16 cellular contexts compared by ENCODE assay signal in the genomic region with DNA sequence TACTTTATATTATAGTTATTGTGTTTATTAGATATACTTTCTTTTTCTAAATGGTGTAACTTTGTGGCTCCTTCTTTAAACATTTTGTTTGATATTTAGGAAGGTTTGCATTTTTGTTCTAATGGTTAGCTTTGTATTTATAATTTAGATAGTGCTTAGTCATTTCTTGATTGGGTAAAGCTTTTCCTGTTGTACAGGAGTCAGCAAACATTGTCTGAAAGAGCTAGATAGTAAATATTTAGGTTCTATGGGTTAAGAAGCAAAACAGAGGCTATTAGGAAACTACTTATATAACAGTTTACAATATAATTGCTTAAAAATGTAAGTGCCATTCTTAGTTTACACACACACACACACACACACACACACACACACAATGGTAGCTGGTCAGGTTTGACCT.
DNase-seq lines count a peak whose midpoint lies in the region; ATAC-seq, FAIRE-seq and TF ChIP-seq lines count a peak whose summit lies in the region.
"Had no signal": no experiment of that assay in that cellular context is flagged by ENCODE, and none has a peak within 500 bp of the region (broad histone marks: within the 10 kb centered on the region; RNA-seq: fewer than 3 reads in every experiment).

No MANE protein-coding gene starts in this region.

- H3K36me3 ChIP-seq in PC-3 (ENCODE audit: low read depth, low read length): no peaks in the 10 kb centered on the region
- H3K36me3 ChIP-seq in bronchial epithelial cell (ENCODE audit: control insufficient read depth, insufficient read depth, low read length): no peaks in the 10 kb centered on the region
- no peaks in the 10 kb centered on the region for H3K36me3 ChIP-seq in GM23248 (ENCODE audit: low read depth)

- H3K27me3 ChIP-seq in PC-3 (ENCODE audit: low read length) (no peaks in the 10 kb centered on the region), bronchial epithelial cell (ENCODE audit: control insufficient read depth, insufficient read depth, low read length) (no peaks in the 10 kb centered on the region), GM23248 (replicated peaks; ENCODE audit: insufficient read depth) (no peaks in the 10 kb centered on the region)

- H3K9me3 Mint-ChIP-seq in Calu3 (ENCODE audit: low read depth, unreplicated experiment): peaks cover 6% of the 10 kb centered on the region

- peaks cover 3% of the 10 kb centered on the region; the same call in 1 of the 2 replicates for H3K9me3 ChIP-seq in PC-3 (ENCODE audit: low read length)
- no peaks in the 10 kb centered on the region for H3K9me3 ChIP-seq in GM23248 (ENCODE audit: low read depth)

- H3K4me1 Mint-ChIP-seq in Calu3 (ENCODE audit: low read depth, unreplicated experiment): peaks cover 8% of the 10 kb centered on the region
- H3K4me1 Mint-ChIP-seq: CD4-positive, alpha-beta memory T cell had no signal

- no peak overlapping the region for H2AFZ ChIP-seq in PC-3 (ENCODE audit: low read length)
- no peak overlapping the region for H2AFZ ChIP-seq in GM23248

- DNase-seq in PC-3 (peak; percentile 65), bronchial epithelial cell (ENCODE audit: low read depth) (peak; percentile 47), iris pigment epithelial cell (ENCODE audit: low read depth) (peak; percentile 16), GM23248 (no peak), Calu3 (no peak)
- no peak for DNase-seq in activated naive CD4-positive, alpha-beta T cell treated with anti-CD3 and anti-CD28 coated beads, Interleukin-2, amount 50 U/mL, for 16 hours
- DNase-seq: C1 segment of cervical spinal cord; CD4-positive, alpha-beta memory T cell; COR-L47; DMS153; DMS79 treated with DMSO at 0.1 percent for 48 hours; GF-D8; H9 had no signal

- peak; percentile 72 for ATAC-seq in PC-3
- ATAC-seq: HCT116 had no signal

- H3K27ac Mint-ChIP-seq in Calu3 (ENCODE audit: unreplicated experiment): no peak overlapping the region
- H3K27ac Mint-ChIP-seq: CD4-positive, alpha-beta memory T cell; H9 had no signal

- no peaks in the 10 kb centered on the region for H3K36me3 Mint-ChIP-seq in Calu3 (ENCODE audit: insufficient read depth, unreplicated experiment)
- H3K36me3 Mint-ChIP-seq: CD4-positive, alpha-beta memory T cell had no signal

- H3K79me2 ChIP-seq in PC-3 (ENCODE audit: low read length): no peaks in the 10 kb centered on the region
- no peaks in the 10 kb centered on the region for H3K79me2 ChIP-seq in GM23248 (ENCODE audit: insufficient read depth)

- no peak overlapping the region for H3K4me3 ChIP-seq in PC-3 (ENCODE audit: low read length)
- H3K4me3 ChIP-seq in bronchial epithelial cell (ENCODE audit: low read depth, low read length): no peak overlapping the region
- H3K4me3 ChIP-seq in GM23248: no peak overlapping the region

- no peak for TF ChIP-seq CTCF in PC-3 (conservative IDR thresholded peaks at IDR 0.05; ENCODE audit: low read depth, low read length)
- TF ChIP-seq CTCF in bronchial epithelial cell (IDR thresholded peaks at IDR 0.05; ENCODE audit: insufficient read depth, low read length, severe bottlenecking): no peak
- TF ChIP-seq CTCF in Calu3 (IDR thresholded peaks at IDR 0.05; ENCODE audit: unreplicated experiment): no peak

- peaks cover 9% of the 10 kb centered on the region for H3K4me1 ChIP-seq in PC-3 (ENCODE audit: insufficient read depth, low read length)
- no peaks in the 10 kb centered on the region for H3K4me1 ChIP-seq in GM23248 (ENCODE audit: insufficient read depth)

- H3K27me3 Mint-ChIP-seq in Calu3 (ENCODE audit: unreplicated experiment): no peaks in the 10 kb centered on the region

- BruUV-seq in PC-3 (replicated peaks; lab: Mats Ljungman, UMichigan) (no TSS peak), Calu3 (replicated peaks; lab: Mats Ljungman, UMichigan) (no TSS peak)

- in situ Hi-C loops in GM23248 (cut with MboI): no loop called here

- H3F3A ChIP-seq in PC-3 (ENCODE audit: low read length, unreplicated experiment) (no peaks in the 10 kb centered on the region), GM23248 (ENCODE audit: insufficient read depth) (no peaks in the 10 kb centered on the region)

- no peak overlapping the region for H3K4me3 Mint-ChIP-seq in Calu3 (ENCODE audit: low read depth, unreplicated experiment)
- H3K4me3 Mint-ChIP-seq: H9 had no signal

- CTCF ChIA-PET in PC-3 (lab: Charles Lee) (no interaction called here), Calu3 (lab: Charles Lee) (no interaction called here)

- no peak for FAIRE-seq in bronchial epithelial cell (lab: Jason Lieb, UNC)
- FAIRE-seq: GM12891, H1 had no signal

- POLR2A ChIA-PET in PC-3 (lab: Charles Lee; ENCODE audit: unreplicated experiment): interaction anchor here (0.7 kb wide), 1 partner anchor 14 kb away, joined by 9 read pairs; no protein-coding TSS in a partner anchor

- H4K20me1 ChIP-seq in PC-3 (ENCODE audit: low read length) (no peaks in the 10 kb centered on the region), GM23248 (ENCODE audit: insufficient read depth) (no peaks in the 10 kb centered on the region)

- no peak overlapping the region for H3K27ac ChIP-seq in PC-3 (ENCODE audit: low read length)
- H3K27ac ChIP-seq in GM23248: no peak overlapping the region

- intact Hi-C loops in PC-3 (cut with micrococcal nuclease): no loop called here
- intact Hi-C loops in Calu3 (cut with micrococcal nuclease; ENCODE audit: unreplicated experiment): no loop called here

- H3K9me2 ChIP-seq in PC-3 (replicated peaks; ENCODE audit: low read length): no peaks in the 10 kb centered on the region
- no peaks in the 10 kb centered on the region for H3K9me2 ChIP-seq in GM23248 (ENCODE audit: insufficient read depth)

- H3K4me2 ChIP-seq in PC-3 (ENCODE audit: low read length): no peak overlapping the region
- H3K4me2 ChIP-seq in GM23248 (ENCODE audit: unreplicated experiment): no peak overlapping the region

- H3K9ac ChIP-seq in PC-3 (ENCODE audit: low read length) (no peak overlapping the region), GM23248 (no peak overlapping the region)

Comparison
In these comparisons a context has a peak if more than half of its experiments do, and no peak if none do; other contexts are left out.
1. DNase-seq: peak in PC-3 (single experiment), bronchial epithelial cell (single experiment) and iris pigment epithelial cell (single experiment); none in GM23248 (single experiment), activated naive CD4-positive, alpha-beta T cell treated with anti-CD3 and anti-CD28 coated beads, Interleukin-2, amount 50 U/mL, for 16 hours (single experiment) and Calu3 (single experiment).